ENCODE assay signal across 8 cellular contexts in the genomic region with DNA sequence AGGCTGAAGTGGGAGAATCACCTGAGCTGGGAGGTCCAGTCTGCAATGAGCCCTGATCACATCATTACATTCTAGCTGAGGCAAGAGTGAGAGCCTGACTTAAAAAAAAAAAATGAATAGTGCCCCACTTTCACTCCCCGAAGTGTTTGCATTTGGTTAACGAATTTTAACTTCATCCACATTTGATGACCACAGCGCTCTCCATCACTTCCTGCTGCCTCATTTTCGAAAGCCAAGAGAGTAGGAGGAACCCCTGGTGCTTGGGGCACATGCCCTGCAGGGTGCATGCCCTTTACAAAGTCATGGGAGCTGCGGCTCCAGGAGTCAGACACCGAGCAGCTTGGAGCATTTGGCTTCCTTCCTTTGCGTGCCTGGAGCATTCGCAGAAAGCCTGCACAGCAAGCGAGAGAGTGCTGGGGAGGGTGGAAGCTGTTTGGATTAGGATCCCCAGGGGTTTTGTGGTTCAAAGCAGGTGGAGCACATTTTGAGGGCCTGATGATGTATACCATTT.
DNase-seq lines count a peak whose midpoint lies in the region; ATAC-seq and TF ChIP-seq lines count a peak whose summit lies in the region.
"Not testable (repeated sequence)": the region's sequence is repeated elsewhere in the genome, so short reads cannot be mapped to it uniquely, and the experiment has no call there.

No MANE protein-coding gene starts in this region.

- not testable (repeated sequence) for BruUV-seq in Panc1 (replicated peaks; lab: Mats Ljungman, UMichigan)

- not testable (repeated sequence) for H3K27me3 Mint-ChIP-seq in chondrocyte (ENCODE audit: low read depth)

- H3K36me3 Mint-ChIP-seq in chondrocyte (ENCODE audit: low read depth) = not testable (repeated sequence)

- not testable (repeated sequence) for H3K9me3 ChIP-seq in Panc1 (ENCODE audit: control insufficient read depth, insufficient read depth, low read depth, low read length)

- not testable (repeated sequence) for H3K9me3 Mint-ChIP-seq in chondrocyte (ENCODE audit: low read depth)

- not testable (repeated sequence) for H3K27me3 ChIP-seq in Panc1 (ENCODE audit: control insufficient read depth, insufficient read depth, low read length)

- not testable (repeated sequence) for H3K4me3 ChIP-seq in AG10803 (ENCODE audit: low read length); Panc1 (ENCODE audit: low read depth in 2 of 2, low read length in 2 of 2)

- intact Hi-C loops in Panc1 (cut with micrococcal nuclease; ENCODE audit: unreplicated experiment) = not testable (repeated sequence)

- peak overlapping the region; percentile 44 for H3K4me3 Mint-ChIP-seq in chondrocyte (ENCODE audit: unreplicated experiment)

- H3K27ac Mint-ChIP-seq in chondrocyte (ENCODE audit: unreplicated experiment) = peak overlapping the region; percentile 82

- POLR2A ChIA-PET in Panc1 (lab: Charles Lee) = not testable (repeated sequence)

- ATAC-seq in GM18858 (IDR thresholded peaks at IDR 0.05; ENCODE audit: unreplicated experiment) = peak; percentile 79
- peak; percentile 63 for ATAC-seq in GM21717 (IDR thresholded peaks at IDR 0.05; ENCODE audit: unreplicated experiment)
- peak; percentile 89 for ATAC-seq in HG03097 (IDR thresholded peaks at IDR 0.05; ENCODE audit: low FRiP score, unreplicated experiment)
- peak; percentile 69; the same call in 1 of the 2 replicates for ATAC-seq in Panc1

- DNase-seq in AG10803 (ENCODE audit: low read depth) = peak; percentile 96
- DNase-seq in NAMALWA (ENCODE audit: low spot score) = peak; percentile 9
- DNase-seq in Panc1 (ENCODE audit: low read depth, low spot score) = not testable (repeated sequence)
- peak; percentile 94 for DNase-seq in chondrocyte (ENCODE audit: low spot score)
- DNase-seq in myocyte (ENCODE audit: low read depth) = peak; percentile 97

- H3K36me3 ChIP-seq in Panc1 (ENCODE audit: control insufficient read depth, insufficient read depth, low read length) = not testable (repeated sequence)

- CTCF ChIA-PET in Panc1 (lab: Charles Lee) = not testable (repeated sequence)

- H3K4me1 Mint-ChIP-seq in chondrocyte (ENCODE audit: low read depth) = peaks cover 13% of the 10 kb centered on the region

- in situ Hi-C loops in Panc1 (cut with HindIII; ENCODE audit: low pct_unique_long_range_greater_than_20kb, low sequenced_read_pairs) = not testable (repeated sequence)

- H3K4me1 ChIP-seq in Panc1 (ENCODE audit: control insufficient read depth, insufficient read depth, low read length) = not testable (repeated sequence)

- H3K27ac ChIP-seq in Panc1 (ENCODE audit: low read length) = not testable (repeated sequence)

- not testable (repeated sequence) for TF ChIP-seq CTCF in AG10803 (conservative IDR thresholded peaks at IDR 0.05; ENCODE audit: low read length); Panc1 (IDR thresholded peaks at IDR 0.05); chondrocyte (IDR thresholded peaks at IDR 0.05)
